8 cellular contexts compared by ENCODE assay signal in the genomic region with DNA sequence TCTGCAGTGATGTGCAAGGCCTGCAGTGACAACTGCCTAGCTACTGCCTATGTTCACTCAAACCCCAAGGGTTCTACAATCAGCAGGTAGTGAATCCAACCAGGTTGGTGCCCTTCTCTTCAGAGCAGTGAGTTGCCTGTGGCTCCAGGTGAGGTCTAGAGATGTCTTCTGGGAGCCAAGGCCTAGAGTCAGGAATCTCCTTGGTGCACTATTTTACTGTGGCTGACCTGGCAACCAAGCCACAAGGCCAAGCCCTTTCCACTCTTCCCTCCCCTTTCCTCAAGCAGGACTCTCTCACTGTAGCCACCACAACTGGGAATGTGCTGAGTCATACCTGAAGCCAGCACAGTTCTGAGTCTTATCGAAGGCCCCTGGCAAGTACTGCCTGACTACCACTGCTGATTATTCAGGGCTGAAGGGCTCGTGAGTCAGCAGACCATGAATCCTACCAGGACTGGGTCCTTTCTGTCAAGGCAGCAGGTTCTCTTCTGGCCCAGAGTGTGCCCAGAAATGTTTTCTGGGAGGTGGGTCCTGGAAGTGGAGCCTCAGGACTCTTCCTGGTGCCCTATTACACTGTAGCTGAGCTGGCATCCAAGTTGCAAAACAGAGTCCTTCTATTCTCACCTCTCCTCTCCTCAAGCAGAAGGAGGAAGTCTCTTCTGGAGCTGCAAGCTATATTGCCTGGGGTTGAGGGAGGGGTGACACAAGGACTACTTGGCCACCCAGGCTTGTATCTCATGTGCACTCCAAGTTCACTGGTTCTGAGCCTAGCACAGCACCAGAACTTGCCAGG.
DNase-seq lines count a peak whose midpoint lies in the region; ATAC-seq and TF ChIP-seq lines count a peak whose summit lies in the region.

No MANE protein-coding gene starts in this region.

- no peak for TF ChIP-seq POLR2A in GM18505 (IDR thresholded peaks at IDR 0.05; ENCODE audit: borderline replicate concordance, extremely low read depth, insufficient read depth, insufficient read length)

- H2AFZ ChIP-seq in fibroblast of lung (ENCODE audit: low read length): peak overlapping the region; percentile 50

- no peak overlapping the region for H3K9ac ChIP-seq in fibroblast of lung (ENCODE audit: insufficient read depth, low read length)

- H3K4me1 ChIP-seq in fibroblast of lung (ENCODE audit: control insufficient read depth, extremely low read depth, insufficient read depth, low read length) (peaks cover 7% of the 10 kb centered on the region), psoas muscle (no peaks in the 10 kb centered on the region)

- intact Hi-C loops in psoas muscle (cut with DNase I): no loop called here

- no peaks in the 10 kb centered on the region for H4K20me1 ChIP-seq in fibroblast of lung (ENCODE audit: control insufficient read depth, extremely low read depth, insufficient read depth, low read length)

- DNase-seq in GM12865 (ENCODE audit: low read depth): peak; percentile 9
- peak; percentile 97 for DNase-seq in RPMI7951 (ENCODE audit: low read depth)
- DNase-seq in fibroblast of lung (ENCODE audit: low read depth in 2 of 2): peak; percentile 88 to 98
- peak; percentile 93 for DNase-seq in retinal pigment epithelial cell (ENCODE audit: low read depth)
- DNase-seq in NCI-H1105 treated with DMSO at 0.1 percent for 48 hours (lab: John Stamatoyannopoulos, UW): no peak
- no peak for DNase-seq in psoas muscle

- H3K27ac ChIP-seq in fibroblast of lung (ENCODE audit: insufficient read depth, low read length): peak overlapping the region; percentile 4
- no peak overlapping the region for H3K27ac ChIP-seq in psoas muscle

- no peaks in the 10 kb centered on the region for H3K36me3 ChIP-seq in fibroblast of lung (ENCODE audit: control insufficient read depth, insufficient read depth, low read length)
- H3K36me3 ChIP-seq in psoas muscle (ENCODE audit: insufficient read depth in 1 of 2, low read depth in 1 of 2): no peaks in the 10 kb centered on the region

- no peak for ATAC-seq in psoas muscle
- ATAC-seq in GM18505 (IDR thresholded peaks at IDR 0.05; ENCODE audit: unreplicated experiment): no peak
- ATAC-seq in HG03439 (IDR thresholded peaks at IDR 0.05; ENCODE audit: unreplicated experiment): no peak

- 50 to 67% (median 56%) methylated on average over 2 of the region's 2 CpGs for WGBS in psoas muscle, 3 donors

- TF ChIP-seq CTCF in GM12865 (IDR thresholded peaks at IDR 0.05; ENCODE audit: insufficient read depth, low read depth, low read length, missing control alignments) (no peak), fibroblast of lung (conservative IDR thresholded peaks at IDR 0.05 in 1 of 2, IDR thresholded peaks at IDR 0.05 in 1 of 2; ENCODE audit: low read depth in 1 of 2, low read length in 2 of 2) (no peak), retinal pigment epithelial cell (conservative IDR thresholded peaks at IDR 0.05; ENCODE audit: low read depth, low read length) (no peak), psoas muscle (IDR thresholded peaks at IDR 0.05) (no peak)

- no peaks in the 10 kb centered on the region for H3K27me3 ChIP-seq in fibroblast of lung (ENCODE audit: control insufficient read depth, insufficient read depth, low read length)
- H3K27me3 ChIP-seq in psoas muscle (ENCODE audit: insufficient read depth in 3 of 3, low read length in 2 of 3): no peaks in the 10 kb centered on the region

- no peaks in the 10 kb centered on the region for H3K79me2 ChIP-seq in fibroblast of lung (ENCODE audit: control insufficient read depth, insufficient read depth, low read length)

- H3K4me2 ChIP-seq in fibroblast of lung (ENCODE audit: extremely low read depth, insufficient read depth, low read length): peak overlapping the region; percentile 57

- no peak overlapping the region for H3K4me3 ChIP-seq in GM12865 (ENCODE audit: low read depth, low read length)
- no peak overlapping the region for H3K4me3 ChIP-seq in fibroblast of lung (replicated peaks in 1 of 4; ENCODE audit: control extremely low read depth in 1 of 4, insufficient read depth in 1 of 4, low read depth in 3 of 4, low read length in 4 of 4)
- H3K4me3 ChIP-seq in retinal pigment epithelial cell (ENCODE audit: low read length): no peak overlapping the region
- no peak overlapping the region for H3K4me3 ChIP-seq in psoas muscle

- H3K9me3 ChIP-seq in fibroblast of lung (ENCODE audit: control insufficient read depth, insufficient read depth, low read depth, low read length) (no peaks in the 10 kb centered on the region), psoas muscle (peaks cover 5% of the 10 kb centered on the region)

Comparison
In these comparisons a context has a peak if more than half of its experiments do, and no peak if none do; other contexts are left out.
1. DNase-seq: peak in GM12865 (single experiment), RPMI7951 (single experiment), fibroblast of lung (2 of 2) and retinal pigment epithelial cell (single experiment); none in NCI-H1105 treated with DMSO at 0.1 percent for 48 hours (single experiment) and psoas muscle (0 of 2).